11 cellular contexts compared by ENCODE assay signal in the genomic region with DNA sequence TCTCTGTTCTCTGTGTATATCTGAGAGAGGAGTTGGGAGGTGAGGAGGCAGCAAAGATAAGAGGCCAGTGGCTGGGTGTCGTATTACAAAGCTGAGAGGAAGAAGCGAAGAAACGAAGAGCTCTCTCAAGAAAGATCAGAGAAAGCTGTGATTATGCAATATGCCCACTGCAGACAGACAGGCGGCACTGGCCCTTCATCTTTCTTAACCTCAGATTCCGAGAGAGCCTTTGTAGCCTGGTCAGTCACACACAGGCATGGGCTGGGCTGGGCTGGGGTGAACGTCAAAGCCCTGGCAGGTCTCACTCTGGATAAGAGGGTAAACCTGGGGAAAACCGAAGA.
DNase-seq lines count a peak whose midpoint lies in the region; ATAC-seq, FAIRE-seq and TF ChIP-seq lines count a peak whose summit lies in the region.
"Had no signal": no experiment of that assay in that cellular context is flagged by ENCODE, and none has a peak within 500 bp of the region (broad histone marks: within the 10 kb centered on the region; RNA-seq: fewer than 3 reads in every experiment).

No MANE protein-coding gene starts in this region.

- H3K36me3 ChIP-seq in cardiac muscle cell, result no peaks in the 10 kb centered on the region
- no peaks in the 10 kb centered on the region for H3K36me3 ChIP-seq in Panc1 (ENCODE audit: control insufficient read depth, insufficient read depth, low read length)
- H3K36me3 ChIP-seq: BE2C had no signal

- no peaks in the 10 kb centered on the region for H3K9me3 ChIP-seq in cardiac muscle cell (ENCODE audit: low read depth)
- H3K9me3 ChIP-seq in Panc1 (ENCODE audit: control insufficient read depth, insufficient read depth, low read depth, low read length), result no peaks in the 10 kb centered on the region
- H3K9me3 ChIP-seq: BE2C had no signal

- H3K4me1 ChIP-seq in cardiac muscle cell (ENCODE audit: low read depth) (peaks cover 35% of the 10 kb centered on the region), Panc1 (ENCODE audit: control insufficient read depth, insufficient read depth, low read length) (no peaks in the 10 kb centered on the region)
- H3K4me1 ChIP-seq: BE2C had no signal

- FAIRE-seq in urothelium cell line (lab: Jason Lieb, UNC), result no peak

- H3K27ac ChIP-seq in cardiac muscle cell (no peak overlapping the region), Panc1 (ENCODE audit: low read length) (no peak overlapping the region)

- POLR2A ChIA-PET in Panc1 (lab: Charles Lee), result no interaction called here

- intact Hi-C loops in left ventricle myocardium superior (cut with micrococcal nuclease) (no loop called here), Panc1 (cut with micrococcal nuclease; ENCODE audit: unreplicated experiment) (no loop called here)

- CTCF ChIA-PET in Panc1 (lab: Charles Lee), result no interaction called here

- in situ Hi-C loops in Panc1 (cut with HindIII; ENCODE audit: low pct_unique_long_range_greater_than_20kb, low sequenced_read_pairs), result no loop called here

- no peak for ATAC-seq in left ventricle myocardium superior
- peak; percentile 41; the same call in 1 of the 2 replicates for ATAC-seq in Panc1
- ATAC-seq in HG02623 (IDR thresholded peaks at IDR 0.05; ENCODE audit: unreplicated experiment), result no peak
- no peak for ATAC-seq in HG03135 (IDR thresholded peaks at IDR 0.05; ENCODE audit: unreplicated experiment)
- ATAC-seq in GM18517 (IDR thresholded peaks at IDR 0.05; ENCODE audit: unreplicated experiment), result no peak
- ATAC-seq: PC-3 had no signal

- DNase-seq in cardiac muscle cell (ENCODE audit: low read depth in 1 of 2, low spot score in 1 of 2) (peak; percentile 63 to 79), left ventricle myocardium superior (no peak), Panc1 (ENCODE audit: low read depth, low spot score) (no peak), fibroblast of villous mesenchyme (ENCODE audit: low read depth) (peak; percentile 70), urothelium cell line (ENCODE audit: low spot score) (peak; percentile 40)
- DNase-seq: activated CD4-positive, alpha-beta T cell treated with anti-CD3 and anti-CD28 coated beads, Interleukin-2, amount 50 U/mL, for 1 hour; BE2C had no signal

- BruUV-seq in Panc1 (replicated peaks; lab: Mats Ljungman, UMichigan), result no TSS peak

- no peak overlapping the region for H3K4me3 ChIP-seq in cardiac muscle cell
- no peak overlapping the region for H3K4me3 ChIP-seq in Panc1 (ENCODE audit: low read depth in 2 of 2, low read length in 2 of 2)
- H3K4me3 ChIP-seq in fibroblast of villous mesenchyme (ENCODE audit: low read depth, low read length), result no peak overlapping the region

- TF ChIP-seq CTCF in cardiac muscle cell (IDR thresholded peaks at IDR 0.05; ENCODE audit: low read depth, low read length) (no peak), Panc1 (IDR thresholded peaks at IDR 0.05) (no peak), fibroblast of villous mesenchyme (IDR thresholded peaks at IDR 0.05; ENCODE audit: insufficient read depth, low read depth, low read length) (no peak)

- H3K27me3 ChIP-seq in cardiac muscle cell, result no peaks in the 10 kb centered on the region
- H3K27me3 ChIP-seq in Panc1 (ENCODE audit: control insufficient read depth, insufficient read depth, low read length), result 0 out of 2 replicates have a peak, but pooled peaks cover 2% of the 10 kb centered on the region
- H3K27me3 ChIP-seq: BE2C had no signal

Comparison
In these comparisons a context has a peak if more than half of its experiments do, and no peak if none do; other contexts are left out.
1. DNase-seq: peak in cardiac muscle cell (2 of 2), fibroblast of villous mesenchyme (single experiment) and urothelium cell line (single experiment); none in left ventricle myocardium superior (single experiment) and Panc1 (single experiment).